ENCODE assay signal across 1 cellular context in genomic region chr14:101604935-101605767, GRCh38.
TF ChIP-seq lines count a peak whose summit lies in the region.

No MANE protein-coding gene starts in this region.

TF ChIP-seq in HepG2, 621 proteins besides CTCF, POLR2A, EP300 and RAD21:
- TF ChIP-seq ZNF720 (CRISPR knock-in tag; IDR thresholded peaks at IDR 0.05) (no peak), ATF7 (IDR thresholded peaks at IDR 0.05) (peak; percentile 42), ATF7 (CRISPR knock-in tag; IDR thresholded peaks at IDR 0.05) (no peak), CEBPB (IDR thresholded peaks at IDR 0.05; ENCODE audit: borderline replicate concordance, low read depth, low read length) (peak; percentile 66; the same call in 1 of the 2 replicates)
